Comparison of ENCODE assay signal across 8 cellular contexts in genomic region chr9:99184427-99185327, GRCh38. TPM values are rescaled to one million over a fixed set of nuclear protein-coding genes. Genes with fewer than 3 reads are reported as not detected.
DNase-seq lines count a peak whose midpoint lies in the region; ATAC-seq and TF ChIP-seq lines count a peak whose summit lies in the region.

No MANE protein-coding gene starts in this region.

- H3K4me2 ChIP-seq in KMS-11 (no peak overlapping the region), PC-9 (no peak overlapping the region)

- H3K4me3 Mint-ChIP-seq in neural crest cell: no peak overlapping the region

- H3K79me2 ChIP-seq in KMS-11 (ENCODE audit: insufficient read depth, low read depth) (no peaks in the 10 kb centered on the region), PC-9 (ENCODE audit: low read depth) (no peaks in the 10 kb centered on the region)

- ATAC-seq in GM21529 (IDR thresholded peaks at IDR 0.05; ENCODE audit: unreplicated experiment): peak; percentile 54
- ATAC-seq in stimulated activated naive CD8-positive, alpha-beta T cell treated with anti-CD3 and anti-CD28 coated beads, Interleukin-15, Interleukin-2, amounts not matched to agents 100 U/mL and 50 U/mL, for 24 hours: peak; percentile 91

- POLR2A ChIA-PET in PC-9 (lab: Charles Lee; ENCODE audit: unreplicated experiment): no interaction called here

- no TSS peak for BruUV-seq in PC-9 (replicated peaks; lab: Mats Ljungman, UMichigan)

- intact Hi-C loops in PC-9 (cut with micrococcal nuclease; ENCODE audit: unreplicated experiment): loop anchor here (5.0 to 10.0 kb wide), 4 partner anchors 83 to 1413 kb away; no protein-coding TSS in a partner anchor

- H4K20me1 ChIP-seq in KMS-11 (ENCODE audit: insufficient read depth) (no peaks in the 10 kb centered on the region), PC-9 (ENCODE audit: insufficient read depth) (no peaks in the 10 kb centered on the region)

- H3F3A ChIP-seq in PC-9 (ENCODE audit: insufficient read depth, low read depth): no peaks in the 10 kb centered on the region

- DNase-seq in DMS 273 (lab: John Stamatoyannopoulos, UW; ENCODE audit: unreplicated experiment) (peak; percentile 93), PC-9 (peak; percentile 59 to 75), fibroblast of mammary gland (ENCODE audit: low read depth) (peak; percentile 95), neural crest cell (ENCODE audit: low read depth, low spot score) (peak; percentile 81)
- DNase-seq in activated T-cell treated with anti-CD3 and anti-CD28 coated beads, Interleukin-2, amount 50 U/mL, for 48 hours: peak; percentile 87 to 88
- DNase-seq in stimulated activated naive CD8-positive, alpha-beta T cell treated with anti-CD3 and anti-CD28 coated beads, Interleukin-15, Interleukin-2, amounts not matched to agents 100 U/mL and 50 U/mL, for 24 hours: peak; percentile 84

- TF ChIP-seq CTCF in KMS-11 (conservative IDR thresholded peaks at IDR 0.05; ENCODE audit: low read depth, low read length): peak; percentile 93
- TF ChIP-seq CTCF in PC-9 (conservative IDR thresholded peaks at IDR 0.05): peak; percentile 90
- TF ChIP-seq CTCF in fibroblast of mammary gland (conservative IDR thresholded peaks at IDR 0.05; ENCODE audit: control insufficient read depth, insufficient read depth, low read depth, low read length): peak; percentile 97
- TF ChIP-seq CTCF in neural crest cell (conservative IDR thresholded peaks at IDR 0.05): peak; percentile 93

- H3K4me3 ChIP-seq in KMS-11 (IDR thresholded peaks at IDR 0.05; ENCODE audit: insufficient read depth, low read depth, low read length) (no peak overlapping the region), PC-9 (no peak overlapping the region), fibroblast of mammary gland (ENCODE audit: control insufficient read depth, low read depth, low read length) (peak overlapping the region; percentile 31)

- H3K9me2 ChIP-seq in PC-9 (ENCODE audit: insufficient read depth): no peaks in the 10 kb centered on the region

- H3K9ac ChIP-seq in KMS-11: no peak overlapping the region

- H3K9me3 Mint-ChIP-seq in neural crest cell: no peaks in the 10 kb centered on the region

- H3K9me3 ChIP-seq in PC-9 (ENCODE audit: insufficient read depth, low read depth): no peaks in the 10 kb centered on the region

- peaks cover 38% of the 10 kb centered on the region for H3K4me1 ChIP-seq in KMS-11 (ENCODE audit: low read depth, poor library complexity, severe bottlenecking)
- H3K4me1 ChIP-seq in PC-9 (replicated peaks; ENCODE audit: insufficient read depth): no peaks in the 10 kb centered on the region

- H3K36me3 ChIP-seq in KMS-11 (ENCODE audit: insufficient read depth): no peaks in the 10 kb centered on the region
- H3K36me3 ChIP-seq in PC-9 (ENCODE audit: low read depth): no peaks in the 10 kb centered on the region

- H3K27ac Mint-ChIP-seq in neural crest cell (ENCODE audit: unreplicated experiment): peak overlapping the region; percentile 93

- no peaks in the 10 kb centered on the region for H3K36me3 Mint-ChIP-seq in neural crest cell (ENCODE audit: low read depth)

- H3K4me1 Mint-ChIP-seq in neural crest cell: peaks cover 7% of the 10 kb centered on the region

- peaks cover 71% of the 10 kb centered on the region for H3K27me3 Mint-ChIP-seq in neural crest cell (ENCODE audit: low read depth)

- CTCF ChIA-PET in PC-9 (lab: Charles Lee): interaction anchor here (0.6 to 0.7 kb wide), 4 partner anchors 106 to 1258 kb away, joined by 3 to 7 read pairs (median 5); no protein-coding TSS in a partner anchor

- H3K27me3 ChIP-seq in KMS-11 (ENCODE audit: insufficient read depth, low read depth) (no peaks in the 10 kb centered on the region), PC-9 (ENCODE audit: insufficient read depth, low read depth) (peaks cover 9% of the 10 kb centered on the region; the same call in 1 of the 2 replicates)

- peak overlapping the region; percentile 76 for H2AFZ ChIP-seq in KMS-11 (ENCODE audit: low read depth)
- H2AFZ ChIP-seq in PC-9: no peak overlapping the region

- no peak overlapping the region for H3K27ac ChIP-seq in KMS-11
- no peak overlapping the region for H3K27ac ChIP-seq in PC-9

RNA-seq across cellular contexts. Expression of gene ALG2, which starts 37.1 kb away (rescaled TPM):
- total RNA-seq in PC-9 (2021) (30.2 and 32.6 TPM in 2 replicates), neural crest cell (17.5 and 18.2 TPM in 2 replicates)

RNA-seq across cellular contexts. Expression of gene SEC61B, which starts 37.4 kb away (rescaled TPM):
- total RNA-seq in PC-9 (2021): 97.7 and 163 TPM in 2 replicates
- 129 and 135 TPM in 2 replicates for total RNA-seq in neural crest cell
